ENCODE assay signal across 8 cellular contexts in genomic region chr1:100132566-100133477, GRCh38. TPM values are rescaled to one million over a fixed set of nuclear protein-coding genes. Genes with fewer than 3 reads are reported as not detected.
DNase-seq lines count a peak whose midpoint lies in the region; FAIRE-seq and TF ChIP-seq lines count a peak whose summit lies in the region.

A gene with protein sequence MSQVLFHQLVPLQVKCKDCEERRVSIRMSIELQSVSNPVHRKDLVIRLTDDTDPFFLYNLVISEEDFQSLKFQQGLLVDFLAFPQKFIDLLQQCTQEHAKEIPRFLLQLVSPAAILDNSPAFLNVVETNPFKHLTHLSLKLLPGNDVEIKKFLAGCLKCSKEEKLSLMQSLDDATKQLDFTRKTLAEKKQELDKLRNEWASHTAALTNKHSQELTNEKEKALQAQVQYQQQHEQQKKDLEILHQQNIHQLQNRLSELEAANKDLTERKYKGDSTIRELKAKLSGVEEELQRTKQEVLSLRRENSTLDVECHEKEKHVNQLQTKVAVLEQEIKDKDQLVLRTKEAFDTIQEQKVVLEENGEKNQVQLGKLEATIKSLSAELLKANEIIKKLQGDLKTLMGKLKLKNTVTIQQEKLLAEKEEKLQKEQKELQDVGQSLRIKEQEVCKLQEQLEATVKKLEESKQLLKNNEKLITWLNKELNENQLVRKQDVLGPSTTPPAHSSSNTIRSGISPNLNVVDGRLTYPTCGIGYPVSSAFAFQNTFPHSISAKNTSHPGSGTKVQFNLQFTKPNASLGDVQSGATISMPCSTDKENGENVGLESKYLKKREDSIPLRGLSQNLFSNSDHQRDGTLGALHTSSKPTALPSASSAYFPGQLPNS (minus strand): TSS chr1:100132930. CDS start chr1:100132814, 116 bp downstream.
A gene with protein sequence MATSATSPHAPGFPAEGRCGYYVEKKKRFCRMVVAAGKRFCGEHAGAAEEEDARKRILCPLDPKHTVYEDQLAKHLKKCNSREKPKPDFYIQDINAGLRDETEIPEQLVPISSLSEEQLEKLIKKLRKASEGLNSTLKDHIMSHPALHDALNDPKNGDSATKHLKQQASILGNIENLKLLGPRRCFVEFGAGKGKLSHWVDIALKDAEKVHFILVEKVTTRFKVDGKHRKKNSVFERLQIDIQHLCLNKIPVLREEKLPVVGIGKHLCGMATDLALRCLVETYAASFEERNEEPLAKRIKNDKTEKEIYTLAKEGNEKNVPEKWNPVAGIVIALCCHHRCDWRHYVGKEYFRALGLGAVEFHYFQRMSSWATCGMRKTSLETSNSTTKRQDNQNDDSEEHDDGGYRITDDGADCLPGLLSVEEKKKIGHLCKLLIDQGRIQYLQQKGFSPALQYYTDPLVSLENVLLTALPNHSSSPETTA (plus strand): TSS chr1:100133163. CDS start chr1:100133169, 6 bp downstream.

- H4K8ac ChIP-seq in neuronal stem cell (ENCODE audit: low read depth, low read length) = no peak within 1 kb of the TSS

- H2AFZ ChIP-seq in neuronal stem cell (ENCODE audit: low read length) = peak within 1 kb of the TSS; percentile 99

- H3K79me1 ChIP-seq in neuronal stem cell (ENCODE audit: low read depth, low read length) = peaks cover 6% of the 10 kb centered on the region

- H4K91ac ChIP-seq in neuronal stem cell (ENCODE audit: low read depth, low read length, poor library complexity) = no peak within 1 kb of the TSS

- H3K9ac ChIP-seq in neuronal stem cell (ENCODE audit: low read depth, low read length, poor library complexity) = peak within 1 kb of the TSS; percentile 96

- peak within 1 kb of the TSS; percentile 90 for H2BK5ac ChIP-seq in neuronal stem cell (ENCODE audit: low read length)

- H2BK120ac ChIP-seq in neuronal stem cell (ENCODE audit: low read depth, low read length) = no peak within 1 kb of the TSS

- no CpG with 5 or more reads among the region's 57 CpGs for WGBS in neuronal stem cell (ENCODE audit: extremely low coverage in 2 of 2, insufficient read length in 2 of 2, insufficient replicate concordance in 1 of 2), 2 donors

- H3K4ac ChIP-seq in neuronal stem cell (ENCODE audit: low read length) = peak within 1 kb of the TSS; percentile 95

- no peak within 1 kb of the TSS for H2BK12ac ChIP-seq in neuronal stem cell (ENCODE audit: low read length)

- peak within 1 kb of the TSS; percentile 89 for H3K14ac ChIP-seq in neuronal stem cell (ENCODE audit: low read length)

- in situ Hi-C loops in SK-MEL-5 (cut with HindIII; ENCODE audit: low pct_unique_long_range_greater_than_20kb, low sequenced_read_pairs) = no loop called here

- CTCF ChIA-PET in HEK293T (lab: Yijun Ruan, JAX) = interaction anchor here (0.6 to 1.0 kb wide), 3 partner anchors 305 to 331 kb away, joined by 3 to 4 read pairs (median 4); no protein-coding TSS in a partner anchor

- POLR2A ChIA-PET in HEK293T (lab: Yijun Ruan, JAX) = interaction anchor here (0.6 to 1.5 kb wide), 19 partner anchors 9 to 405 kb away, joined by 3 to 10 read pairs (median 3); partner anchors contain the start of genes CDC14A, GPR88 and SLC35A3

- no peak within 1 kb of the TSS for H2AK5ac ChIP-seq in neuronal stem cell (ENCODE audit: low read depth, low read length)

- no peaks in the 10 kb centered on the region for H3K9me3 ChIP-seq in neuronal stem cell (replicated peaks in 1 of 2; ENCODE audit: control insufficient read depth in 2 of 2, insufficient read depth in 1 of 2, low read depth in 1 of 2, low read length in 2 of 2)

- H3K23ac ChIP-seq in neuronal stem cell (ENCODE audit: low read depth, low read length, poor library complexity) = peak within 1 kb of the TSS; percentile 96

- H3K36me3 ChIP-seq in neuronal stem cell (replicated peaks in 1 of 2; ENCODE audit: control insufficient read depth in 2 of 2, insufficient read depth in 2 of 2, low read length in 2 of 2) = peaks cover 0 to 28% of the 10 kb centered on the region in 2 donors

- FAIRE-seq in frontal cortex (lab: Jason Lieb, UNC) = peak; percentile 34

- peak within 1 kb of the TSS; percentile 96 to 98 for H3K4me3 ChIP-seq in neuronal stem cell (ENCODE audit: low read length in 2 of 2)

- H3K27me3 ChIP-seq in neuronal stem cell (ENCODE audit: control insufficient read depth in 3 of 3, insufficient read depth in 3 of 3, low read depth in 1 of 3, low read length in 3 of 3) = no peaks in the 10 kb centered on the region

- H3K27ac ChIP-seq in neuronal stem cell (replicated peaks; ENCODE audit: low read length) (peak within 1 kb of the TSS; percentile 78), substantia nigra (ENCODE audit: low read depth, low read length, poor library complexity, severe bottlenecking) (peak within 1 kb of the TSS; percentile 75)

- H2BK15ac ChIP-seq in neuronal stem cell (ENCODE audit: low read length) = peak within 1 kb of the TSS; percentile 92

- H3K4me2 ChIP-seq in neuronal stem cell (ENCODE audit: insufficient read depth, low read length, poor library complexity, severe bottlenecking) = peak within 1 kb of the TSS; percentile 89

- peaks cover 2 to 4% of the 10 kb centered on the region in 2 donors for H3K4me1 ChIP-seq in neuronal stem cell (ENCODE audit: control insufficient read depth in 2 of 2, insufficient read depth in 1 of 2, low read depth in 1 of 2, low read length in 2 of 2)

- peak within 1 kb of the TSS; percentile 97 for H3K18ac ChIP-seq in neuronal stem cell (ENCODE audit: low read length)

- DNase-seq in GF-D8 (lab: John Stamatoyannopoulos, UW) (peak; percentile 97), HEK293T (ENCODE audit: extremely low spot score) (peak; percentile 93), MV-4-11 (lab: John Stamatoyannopoulos, UW) (peak; percentile 98), SK-MEL-5 (ENCODE audit: low read depth, low spot score) (peak; percentile 97), frontal cortex (ENCODE audit: low spot score in 2 of 2) (peak; percentile 72 to 80), neuronal stem cell (ENCODE audit: low spot score) (peak; percentile 93), substantia nigra (lab: John Stamatoyannopoulos, UW) (peak; percentile 73 to 97 (median 94))
- DNase-seq in activated naive CD4-positive, alpha-beta T cell treated with Interleukin-2 at 50 U/mL for 16 hours = peak; percentile 95

TF ChIP-seq in HEK293T, 16 proteins besides CTCF, POLR2A, EP300 and RAD21:
- peak; percentile 99 for TF ChIP-seq L3MBTL2 (conservative IDR thresholded peaks at IDR 0.05)
- TF ChIP-seq ELF4 (IDR thresholded peaks at IDR 0.05) = peak; percentile 97
- peak; percentile 77 for TF ChIP-seq NFRKB (IDR thresholded peaks at IDR 0.05)
- peak; percentile 13; the same call in 1 of the 2 replicates for TF ChIP-seq FOXM1 (IDR thresholded peaks at IDR 0.05; ENCODE audit: borderline replicate concordance)
- TF ChIP-seq FOXA1 (IDR thresholded peaks at IDR 0.05) = no peak
- TF ChIP-seq HDGF (IDR thresholded peaks at IDR 0.05; ENCODE audit: borderline replicate concordance) = no peak; the same call in 1 of the 2 replicates
- TF ChIP-seq CTBP1 (IDR thresholded peaks at IDR 0.05; ENCODE audit: borderline replicate concordance) = no peak

RNA-seq across cellular contexts. Expression of the first gene that starts in this region (rescaled TPM):
- 7.1 TPM in 2 replicates for total RNA-seq in SK-MEL-5 (2014; rRNA removed; shearing (Covaris generic))
- 4.5 and 7.4 TPM in 2 replicates for polyA plus RNA-seq in SK-MEL-5 (2015; cell fraction: cytosol; rRNA removed)
- polyA plus RNA-seq in SK-MEL-5 (2015; cell fraction: nucleus; rRNA removed) = 20.5 and 23.2 TPM in 2 replicates
- total RNA-seq in frontal cortex = 4.5 TPM
- polyA plus RNA-seq in neuronal stem cell (2013, experiment 1 of 2) = 9.5 TPM
- 10.0 TPM for polyA plus RNA-seq in neuronal stem cell (2013, experiment 2 of 2)

RNA-seq across cellular contexts. Expression of the second gene that starts in this region (rescaled TPM):
- 13.7 and 20.3 TPM in 2 replicates for total RNA-seq in SK-MEL-5 (2014; rRNA removed; shearing (Covaris generic))
- 6.8 and 9.3 TPM in 2 replicates for polyA plus RNA-seq in SK-MEL-5 (2015; cell fraction: cytosol; rRNA removed)
- 101 and 124 TPM in 2 replicates for polyA plus RNA-seq in SK-MEL-5 (2015; cell fraction: nucleus; rRNA removed)
- total RNA-seq in frontal cortex = 24.9 TPM
- 10.6 TPM for polyA plus RNA-seq in neuronal stem cell (2013, experiment 1 of 2)
- polyA plus RNA-seq in neuronal stem cell (2013, experiment 2 of 2) = 11.3 TPM

Comparison
In these comparisons a context has a peak if more than half of its experiments do, and no peak if none do; other contexts are left out.
1. Peak in every context shown above with its lines: DNase-seq, H3K4me3 ChIP-seq and H3K27ac ChIP-seq.